In genomic region chr5:159737263-159737662, GRCh38 we compare ENCODE assay signal across 16 cellular contexts.
"Had no signal": no experiment of that assay in that cellular context is flagged by ENCODE, and none has a peak within 500 bp of the region (broad histone marks: within the 10 kb centered on the region; RNA-seq: fewer than 3 reads in every experiment).

No MANE protein-coding gene starts in this region.

- H3K4me1 ChIP-seq: stomach, upper lobe of left lung had no signal

- H3K9me3 ChIP-seq: mucosa of descending colon, stomach, upper lobe of left lung had no signal

- H3K4me3 ChIP-seq: dorsolateral prefrontal cortex, mucosa of descending colon, stomach, upper lobe of left lung had no signal

- DNase-seq: activated CD4-positive, alpha-beta T cell treated with anti-CD3 and anti-CD28 coated beads for 36 hours; activated CD4-positive, alpha-beta T cell treated with anti-CD3 and anti-CD28 coated beads, Interleukin-2, amount 50 U/mL, for 48 hours; activated gamma-delta T cell treated with Interleukin-2 at 50 U/mL for 16 hours; caudate nucleus; dorsolateral prefrontal cortex; foreskin melanocyte; glutamatergic neuron; kidney; mammary epithelial cell; mucosa of descending colon; naive B cell; small intestine; stimulated activated CD4-positive, alpha-beta T cell treated with anti-CD3 and anti-CD28 coated beads, Interleukin-15, amount 100 ng/mL, for 24 hours; stimulated activated CD4-positive, alpha-beta T cell treated with anti-CD3 and anti-CD28 coated beads, Interleukin-2, amount 100 ng/mL, for 48 hours; stomach; upper lobe of left lung had no signal

- H3K27me3 ChIP-seq: stomach, upper lobe of left lung had no signal

- H3K36me3 ChIP-seq: stomach, upper lobe of left lung had no signal

- H3K27ac ChIP-seq: dorsolateral prefrontal cortex, stomach, upper lobe of left lung had no signal
